ENCODE assay signal across 8 cellular contexts in genomic region chr7:129055294-129055816, GRCh38.
A peak's percentile ranks its signal among the peaks of the same experiment; 100 is the strongest.
DNase-seq lines count a peak whose midpoint lies in the region; ATAC-seq lines count a peak whose summit lies in the region.

No MANE protein-coding gene starts in this region.

- peaks cover 33% of the 10 kb centered on the region for H3K4me1 Mint-ChIP-seq in activated naive CD8-positive, alpha-beta T cell treated with anti-CD3 and anti-CD28 coated beads, Interleukin-2, amount 50 U/mL, for 24 hours

- peak overlapping the region; percentile 97 for H3K27ac ChIP-seq in substantia nigra (ENCODE audit: low read depth, low read length, poor library complexity, severe bottlenecking)

- H3K9me3 Mint-ChIP-seq in activated naive CD8-positive, alpha-beta T cell treated with anti-CD3 and anti-CD28 coated beads, Interleukin-2, amount 50 U/mL, for 24 hours: no peaks in the 10 kb centered on the region

- H3K27me3 Mint-ChIP-seq in activated naive CD8-positive, alpha-beta T cell treated with anti-CD3 and anti-CD28 coated beads, Interleukin-2, amount 50 U/mL, for 24 hours: peaks cover 5% of the 10 kb centered on the region

- peak overlapping the region; percentile 100 for H3K4me3 Mint-ChIP-seq in activated naive CD8-positive, alpha-beta T cell treated with anti-CD3 and anti-CD28 coated beads, Interleukin-2, amount 50 U/mL, for 24 hours

- peak overlapping the region; percentile 94 for H3K4me3 ChIP-seq in iPS-18c (ENCODE audit: insufficient read depth, low read depth, low read length)

- no peak for DNase-seq in activated naive CD8-positive, alpha-beta T cell treated with anti-CD3 and anti-CD28 coated beads, Interleukin-2, amount 50 U/mL, for 24 hours
- DNase-seq in substantia nigra (lab: John Stamatoyannopoulos, UW) (no peak), NCI-H1105 treated with DMSO at 0.1 percent for 48 hours (lab: John Stamatoyannopoulos, UW) (no peak), LoVo (ENCODE audit: low spot score) (no peak)
- no peak for DNase-seq in stimulated activated CD4-positive, alpha-beta T cell treated with anti-CD3 and anti-CD28 coated beads, Interleukin-4, amount 100 ng/mL, for 4 hours

- H3K36me3 Mint-ChIP-seq in activated naive CD8-positive, alpha-beta T cell treated with anti-CD3 and anti-CD28 coated beads, Interleukin-2, amount 50 U/mL, for 24 hours (ENCODE audit: low read depth): peaks cover 9% of the 10 kb centered on the region

- ATAC-seq in GM19395 (IDR thresholded peaks at IDR 0.05; ENCODE audit: unreplicated experiment): peak; percentile 42
- ATAC-seq in HG03097 (IDR thresholded peaks at IDR 0.05; ENCODE audit: low FRiP score, unreplicated experiment): peak; percentile 21
- ATAC-seq in activated naive CD8-positive, alpha-beta T cell treated with anti-CD3 and anti-CD28 coated beads, Interleukin-2, amount 50 U/mL, for 24 hours: peak; percentile 8

- peak overlapping the region; percentile 100 for H3K27ac Mint-ChIP-seq in activated naive CD8-positive, alpha-beta T cell treated with anti-CD3 and anti-CD28 coated beads, Interleukin-2, amount 50 U/mL, for 24 hours

- H3K9me3 ChIP-seq in iPS-18c (ENCODE audit: control insufficient read depth, insufficient read depth, low read length): no peaks in the 10 kb centered on the region
